ENCODE assay signal across 16 cellular contexts in genomic region chr1:234696148-234696576, GRCh38.
DNase-seq lines count a peak whose midpoint lies in the region; ATAC-seq and TF ChIP-seq lines count a peak whose summit lies in the region.
"Had no signal": no experiment of that assay in that cellular context is flagged by ENCODE, and none has a peak within 500 bp of the region (broad histone marks: within the 10 kb centered on the region; RNA-seq: fewer than 3 reads in every experiment).

No MANE protein-coding gene starts in this region.

- BruUV-seq in Caco-2 (replicated peaks; lab: Mats Ljungman, UMichigan), result no TSS peak

- H3K4me3 ChIP-seq in MM.1S (ENCODE audit: low read length) (no peak overlapping the region), Caco-2 (ENCODE audit: low read depth, low read length) (no peak overlapping the region), left ventricle myocardium inferior (no peak overlapping the region)
- H3K4me3 ChIP-seq: gastroesophageal sphincter, lower lobe of right lung, SJCRH30 had no signal

- no peak overlapping the region for H3K9ac ChIP-seq in MM.1S (ENCODE audit: low read length)

- H3K4me1 ChIP-seq in MM.1S (ENCODE audit: low read length), result 0 out of 2 replicates have a peak, but pooled peaks cover 11% of the 10 kb centered on the region
- H3K4me1 ChIP-seq in Caco-2, result peaks cover 12% of the 10 kb centered on the region
- H3K4me1 ChIP-seq in left ventricle myocardium inferior, result peaks cover 15% of the 10 kb centered on the region
- H3K4me1 ChIP-seq: lower lobe of right lung had no signal

- H3K36me3 ChIP-seq in MM.1S (replicated peaks; ENCODE audit: insufficient read depth, low read length) (no peaks in the 10 kb centered on the region), Caco-2 (ENCODE audit: control insufficient read depth, insufficient read depth, low read length) (no peaks in the 10 kb centered on the region), left ventricle myocardium inferior (no peaks in the 10 kb centered on the region)
- H3K36me3 ChIP-seq: gastroesophageal sphincter, lower lobe of right lung, SJCRH30 had no signal

- H3K4me1 Mint-ChIP-seq in Caco-2 (ENCODE audit: low read depth, unreplicated experiment), result peaks cover 9% of the 10 kb centered on the region
- H3K4me1 Mint-ChIP-seq: central memory CD8-positive, alpha-beta T cell had no signal

- DNase-seq in GM13976 (ENCODE audit: low spot score) (peak; percentile 61), MM.1S (no peak), Caco-2 (no peak), left ventricle myocardium inferior (no peak), DMS53 (lab: John Stamatoyannopoulos, UW) (no peak), occipital lobe (lab: John Stamatoyannopoulos, UW) (no peak)
- DNase-seq: activated CD4-positive, alpha-beta T cell treated with anti-CD3 and anti-CD28 coated beads, Interleukin-2, amount 50 U/mL, for 1 hour; lower lobe of right lung; SJCRH30; stimulated activated CD4-positive, alpha-beta T cell treated with anti-CD3 and anti-CD28 coated beads, Interleukin-15, amount 100 ng/mL, for 24 hours; T-helper 9 cell had no signal

- H3K27me3 ChIP-seq in MM.1S (replicated peaks; ENCODE audit: insufficient read depth, low read length) (0 out of 2 replicates have a peak, but pooled peaks cover 8% of the 10 kb centered on the region), Caco-2 (replicated peaks; ENCODE audit: control insufficient read depth, insufficient read depth, low read length) (no peaks in the 10 kb centered on the region), left ventricle myocardium inferior (ENCODE audit: low read depth) (no peaks in the 10 kb centered on the region)
- H3K27me3 ChIP-seq: gastroesophageal sphincter, SJCRH30 had no signal

- H3K27ac Mint-ChIP-seq in Caco-2 (ENCODE audit: unreplicated experiment), result no peak overlapping the region

- H3K9me3 ChIP-seq in MM.1S (replicated peaks; ENCODE audit: insufficient read depth, low read length), result no peaks in the 10 kb centered on the region
- H3K9me3 ChIP-seq in Caco-2, result no peaks in the 10 kb centered on the region
- no peaks in the 10 kb centered on the region for H3K9me3 ChIP-seq in left ventricle myocardium inferior (replicated peaks)
- H3K9me3 ChIP-seq: gastroesophageal sphincter, lower lobe of right lung, SJCRH30 had no signal

- CTCF ChIA-PET in Caco-2 (lab: Charles Lee), result no interaction called here

- in situ Hi-C loops in GM13976 (cut with MboI; ENCODE audit: low sequenced_read_pairs, unreplicated experiment), result no loop called here

- ATAC-seq in GM19467 (IDR thresholded peaks at IDR 0.05; ENCODE audit: unreplicated experiment) (peak; percentile 52), HG02870 (IDR thresholded peaks at IDR 0.05; ENCODE audit: unreplicated experiment) (peak; percentile 49)
- ATAC-seq: gastroesophageal sphincter, lower lobe of right lung had no signal

- no peaks in the 10 kb centered on the region for H3K9me2 ChIP-seq in MM.1S (replicated peaks; ENCODE audit: insufficient read depth, low read length)

- H2AFZ ChIP-seq in MM.1S (ENCODE audit: low read length), result 0 out of 2 replicates have a peak overlapping the region, but pooled peaks have one; percentile 4

- H3K36me3 Mint-ChIP-seq in Caco-2 (ENCODE audit: insufficient read depth, unreplicated experiment), result no peaks in the 10 kb centered on the region

- no peaks in the 10 kb centered on the region for H3K27me3 Mint-ChIP-seq in Caco-2 (ENCODE audit: insufficient read depth, unreplicated experiment)
- H3K27me3 Mint-ChIP-seq: central memory CD8-positive, alpha-beta T cell had no signal

- H3K27ac ChIP-seq in MM.1S (ENCODE audit: low read length), result no peak overlapping the region
- H3K27ac ChIP-seq in left ventricle myocardium inferior (replicated peaks), result no peak overlapping the region
- H3K27ac ChIP-seq: gastroesophageal sphincter, lower lobe of right lung, SJCRH30 had no signal

- H3K4me2 ChIP-seq in MM.1S (ENCODE audit: low read depth, low read length), result peak overlapping the region; percentile 21; the same call in 1 of the 2 replicates

- POLR2A ChIA-PET in Caco-2 (lab: Charles Lee), result no interaction called here

- H3K4me3 Mint-ChIP-seq in Caco-2 (ENCODE audit: unreplicated experiment), result no peak overlapping the region
- H3K4me3 Mint-ChIP-seq: central memory CD8-positive, alpha-beta T cell; nephron had no signal

- intact Hi-C loops in Caco-2 (cut with micrococcal nuclease; ENCODE audit: unreplicated experiment) (no loop called here), left ventricle myocardium inferior (cut with micrococcal nuclease) (no loop called here)

- H4K20me1 ChIP-seq in MM.1S (ENCODE audit: insufficient read depth, low read length), result no peaks in the 10 kb centered on the region

- TF ChIP-seq CTCF in GM13976 (IDR thresholded peaks at IDR 0.05; ENCODE audit: borderline replicate concordance, control extremely low read depth, extremely low read depth, insufficient read depth, missing control alignments), result no peak
- TF ChIP-seq CTCF in MM.1S (IDR thresholded peaks at IDR 0.05; ENCODE audit: low read length), result no peak
- TF ChIP-seq CTCF in Caco-2 (IDR thresholded peaks at IDR 0.05; ENCODE audit: insufficient read depth in 1 of 2, low read depth in 1 of 2, low read length in 1 of 2, severe bottlenecking in 1 of 2, unreplicated experiment in 1 of 2), result no peak
- TF ChIP-seq CTCF in left ventricle myocardium inferior (IDR thresholded peaks at IDR 0.05; ENCODE audit: borderline replicate concordance), result no peak

- no peaks in the 10 kb centered on the region for H3K9me3 Mint-ChIP-seq in Caco-2 (ENCODE audit: unreplicated experiment)
- H3K9me3 Mint-ChIP-seq: central memory CD8-positive, alpha-beta T cell; nephron had no signal

- H3F3A ChIP-seq in MM.1S (ENCODE audit: insufficient read depth, low read length), result no peaks in the 10 kb centered on the region

- no peaks in the 10 kb centered on the region for H3K79me2 ChIP-seq in MM.1S (ENCODE audit: low read length)
